8 cellular contexts compared by ENCODE assay signal in the genomic region with DNA sequence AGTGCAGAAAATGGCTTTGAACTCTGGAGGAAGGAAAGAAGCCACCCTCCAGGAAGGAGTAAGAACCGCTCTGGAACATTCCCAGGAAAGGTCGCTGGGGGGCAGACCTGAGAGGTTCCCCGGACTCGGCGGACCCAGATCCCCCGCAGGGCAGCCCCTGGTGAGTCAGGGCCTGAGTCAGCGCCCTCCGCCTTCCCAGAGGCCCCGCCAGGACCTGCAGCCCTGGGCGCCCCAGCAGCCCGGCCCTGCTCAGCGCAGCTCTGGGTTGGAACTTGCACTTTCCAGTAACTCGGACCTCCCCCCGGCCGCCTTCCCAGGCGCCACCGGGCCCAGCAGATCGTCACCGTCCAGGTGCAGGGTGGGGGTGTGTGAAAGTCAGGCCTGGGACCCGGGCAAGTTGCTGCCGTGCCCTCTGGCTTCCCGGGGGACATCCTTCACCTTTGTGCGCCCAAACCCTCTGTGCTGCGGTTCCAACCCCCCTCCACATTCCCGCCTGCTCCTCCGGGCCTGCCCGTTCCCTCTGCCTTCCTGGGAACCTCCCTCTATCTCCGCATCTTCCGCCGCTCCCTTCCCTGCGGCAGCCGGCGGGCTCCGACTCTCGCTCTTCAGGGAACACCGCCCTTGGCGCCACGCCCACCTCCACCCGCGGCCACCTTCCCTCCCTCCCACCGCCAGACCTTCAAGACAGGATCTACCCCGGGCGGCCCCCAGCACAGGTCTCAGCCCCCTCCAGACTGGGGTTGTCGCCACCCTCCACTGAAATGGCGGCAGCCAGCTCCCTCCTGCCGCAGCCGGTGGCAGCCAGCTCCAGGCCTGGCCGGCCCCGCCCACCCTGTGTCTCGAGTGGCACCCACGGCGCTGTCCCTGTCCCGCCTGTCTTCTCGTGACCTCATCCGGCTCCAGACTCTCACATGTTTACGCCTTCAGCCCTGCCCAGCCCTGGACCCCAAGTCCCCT. TPM values are rescaled to one million over a fixed set of nuclear protein-coding genes. Genes with fewer than 3 reads are reported as not detected.
DNase-seq lines count a peak whose midpoint lies in the region; ATAC-seq, FAIRE-seq and TF ChIP-seq lines count a peak whose summit lies in the region.

No MANE protein-coding gene starts in this region.

- H3F3A ChIP-seq in OCI-LY1 (ENCODE audit: insufficient read depth, low read length): no peaks in the 10 kb centered on the region

- peak; percentile 99 for FAIRE-seq in endothelial cell of umbilical vein (lab: Jason Lieb, UNC)

- peaks cover 5 to 17% (median 9%) of the 10 kb centered on the region in 4 donors for H3K4me1 Mint-ChIP-seq in CD4-positive, alpha-beta memory T cell

- peak; percentile 68 to 86 (median 71) for DNase-seq in CD4-positive, alpha-beta memory T cell
- peak; percentile 91 for DNase-seq in HPDE6-E6E7 (ENCODE audit: extremely low spot score)
- peak; percentile 86 for DNase-seq in activated T-cell treated with anti-CD3 and anti-CD28 coated beads for 1 hour (ENCODE audit: low read depth)
- peak; percentile 88 for DNase-seq in endothelial cell of umbilical vein (ENCODE audit: low read depth, low spot score)
- peak; percentile 77 to 80 for DNase-seq in stimulated activated CD8-positive, alpha-beta memory T cell treated with anti-CD3 and anti-CD28 coated beads, Interleukin-2, amount 100 ng/mL, for 1 hour (ENCODE audit: low read depth in 2 of 2)

- H3K4me2 ChIP-seq in OCI-LY1 (ENCODE audit: low read length) (peak overlapping the region; percentile 79), endothelial cell of umbilical vein (ENCODE audit: insufficient read depth, low read length) (peak overlapping the region; percentile 86)

- no peaks in the 10 kb centered on the region for H3K9me2 ChIP-seq in OCI-LY1 (ENCODE audit: low read depth, low read length)

- peak; percentile 75 for ATAC-seq in GM19395 (IDR thresholded peaks at IDR 0.05; ENCODE audit: unreplicated experiment)

- peaks cover 0 to 15% (median 6%) of the 10 kb centered on the region in 8 donors for H3K9me3 Mint-ChIP-seq in CD4-positive, alpha-beta memory T cell

- CTCF ChIA-PET in CD4-positive, alpha-beta memory T cell (lab: Charles Lee; ENCODE audit: partially characterized antibody): interaction anchor here (0.7 to 6.3 kb wide), 17 partner anchors 8 to 302 kb away, joined by 3 to 81 read pairs (median 4); no protein-coding TSS in a partner anchor
- CTCF ChIA-PET in endothelial cell of umbilical vein (lab: Charles Lee): interaction anchor here (1.0 to 3.1 kb wide), 23 partner anchors 8 to 103 kb away, joined by 3 to 29 read pairs (median 5); no protein-coding TSS in a partner anchor

- H3K4me3 ChIP-seq in CD4-positive, alpha-beta memory T cell (ENCODE audit: low read length in 2 of 2): peak overlapping the region; percentile 61 to 71
- H3K4me3 ChIP-seq in OCI-LY1 (ENCODE audit: low read depth, low read length, poor library complexity, severe bottlenecking) (peak overlapping the region; percentile 64), endothelial cell of umbilical vein (replicated peaks in 1 of 3; ENCODE audit: insufficient read depth in 1 of 3, low read depth in 1 of 3, low read length in 3 of 3) (peak overlapping the region; percentile 46 to 66 (median 50)), mononuclear cell (ENCODE audit: low read length) (peak overlapping the region; percentile 51)

- H3K4me1 ChIP-seq in CD4-positive, alpha-beta memory T cell (ENCODE audit: insufficient read depth, low read length): peaks cover 9% of the 10 kb centered on the region
- H3K4me1 ChIP-seq in OCI-LY1 (ENCODE audit: insufficient read depth, low read length, severe bottlenecking): peaks cover 12% of the 10 kb centered on the region
- peaks cover 8% of the 10 kb centered on the region for H3K4me1 ChIP-seq in endothelial cell of umbilical vein (ENCODE audit: control insufficient read depth, extremely low read depth, insufficient read depth, low read length)
- peaks cover 20% of the 10 kb centered on the region for H3K4me1 ChIP-seq in mononuclear cell (ENCODE audit: insufficient read depth, low read length)

- POLR2A ChIA-PET in CD4-positive, alpha-beta memory T cell (lab: Charles Lee; ENCODE audit: partially characterized antibody): interaction anchor here (0.6 to 6.6 kb wide), 16 partner anchors 17 to 283 kb away, joined by 3 to 73 read pairs (median 4); a partner anchor contains a TSS
- POLR2A ChIA-PET in endothelial cell of umbilical vein (lab: Charles Lee): interaction anchor here (0.6 to 1.3 kb wide), 5 partner anchors 7 to 276 kb away, joined by 3 to 4 read pairs (median 3); no protein-coding TSS in a partner anchor

- no peaks in the 10 kb centered on the region for H3K36me3 Mint-ChIP-seq in CD4-positive, alpha-beta memory T cell

- peak overlapping the region; percentile 69 for H3K27ac ChIP-seq in CD4-positive, alpha-beta memory T cell (ENCODE audit: low read depth, low read length)
- no peak overlapping the region for H3K27ac ChIP-seq in OCI-LY1 (ENCODE audit: low read depth, low read length, poor library complexity, severe bottlenecking)
- H3K27ac ChIP-seq in endothelial cell of umbilical vein (ENCODE audit: insufficient read depth, low read depth, low read length): peak overlapping the region; percentile 87

- peak overlapping the region; percentile 80 to 94 (median 92) for H3K27ac Mint-ChIP-seq in CD4-positive, alpha-beta memory T cell

- TSS peak; percentile 59 for BruUV-seq in endothelial cell of umbilical vein (replicated peaks; lab: Mats Ljungman, UMichigan)

- dilution Hi-C loops in endothelial cell of umbilical vein (cut with MboI; ENCODE audit: extremely low pct_ligation_motif_present, low sequenced_read_pairs): no loop called here

- H3K9ac ChIP-seq in OCI-LY1 (ENCODE audit: low read length) (peak overlapping the region; percentile 48), endothelial cell of umbilical vein (replicated peaks; ENCODE audit: extremely low read depth, insufficient read depth, low read length) (peak overlapping the region; percentile 74)

- no peaks in the 10 kb centered on the region for H3K9me1 ChIP-seq in endothelial cell of umbilical vein (replicated peaks; ENCODE audit: control insufficient read depth, extremely low read depth, insufficient read depth, low read length)

- H4K20me1 ChIP-seq in OCI-LY1 (ENCODE audit: insufficient read depth, low read length) (no peaks in the 10 kb centered on the region), endothelial cell of umbilical vein (replicated peaks; ENCODE audit: control insufficient read depth, extremely low read depth, insufficient read depth, low read length) (no peaks in the 10 kb centered on the region)

- intact Hi-C loops in CD4-positive, alpha-beta memory T cell (cut with micrococcal nuclease): loop anchor here (1.0 to 5.0 kb wide), 5 partner anchors 23 to 284 kb away; a partner anchor contains a TSS
- intact Hi-C loops in endothelial cell of umbilical vein (cut with micrococcal nuclease): loop anchor here (1.0 to 2.0 kb wide), 4 partner anchors 17 to 103 kb away; no protein-coding TSS in a partner anchor

- H2AFZ ChIP-seq in OCI-LY1 (ENCODE audit: low read length) (no peak overlapping the region), endothelial cell of umbilical vein (ENCODE audit: low read depth, low read length) (peak overlapping the region; percentile 89)

- no peaks in the 10 kb centered on the region for H3K27me3 Mint-ChIP-seq in CD4-positive, alpha-beta memory T cell

- TF ChIP-seq POLR2A in endothelial cell of umbilical vein (IDR thresholded peaks at IDR 0.05; ENCODE audit: low read depth, low read length): peak; percentile 78

- TF ChIP-seq CTCF in OCI-LY1 (IDR thresholded peaks at IDR 0.05; ENCODE audit: low read length) (peak; percentile 68; the same call in 1 of the 2 replicates), endothelial cell of umbilical vein (IDR thresholded peaks at IDR 0.05; ENCODE audit: extremely low read depth in 1 of 2, insufficient read depth in 1 of 2, low read depth in 1 of 2, low read length in 2 of 2) (peak; percentile 77 to 86)

- H3K4me3 Mint-ChIP-seq in CD4-positive, alpha-beta memory T cell: peak overlapping the region; percentile 87 to 93 (median 91)

- H3K27me3 ChIP-seq in CD4-positive, alpha-beta memory T cell (ENCODE audit: insufficient read depth, low read length): no peaks in the 10 kb centered on the region
- peaks cover 10% of the 10 kb centered on the region; the same call in 1 of the 2 replicates for H3K27me3 ChIP-seq in OCI-LY1 (ENCODE audit: insufficient read depth, low read length)
- H3K27me3 ChIP-seq in endothelial cell of umbilical vein (ENCODE audit: control insufficient read depth in 2 of 2, insufficient read depth in 2 of 2, low read length in 2 of 2): no peaks in the 10 kb centered on the region
- no peaks in the 10 kb centered on the region for H3K27me3 ChIP-seq in mononuclear cell (ENCODE audit: insufficient read depth, low read length)

- peaks cover 0 to 9% of the 10 kb centered on the region in 2 donors for H3K9me3 ChIP-seq in CD4-positive, alpha-beta memory T cell (ENCODE audit: control insufficient read depth in 1 of 2, low read length in 2 of 2)
- H3K9me3 ChIP-seq in OCI-LY1 (ENCODE audit: low read length): no peaks in the 10 kb centered on the region
- no peaks in the 10 kb centered on the region for H3K9me3 ChIP-seq in endothelial cell of umbilical vein (replicated peaks; ENCODE audit: control insufficient read depth, insufficient read depth, low read length)
- H3K9me3 ChIP-seq in mononuclear cell (ENCODE audit: low read depth, low read length): no peaks in the 10 kb centered on the region

- no peaks in the 10 kb centered on the region for H3K79me2 ChIP-seq in OCI-LY1 (ENCODE audit: insufficient read depth, low read length)
- no peaks in the 10 kb centered on the region for H3K79me2 ChIP-seq in endothelial cell of umbilical vein (ENCODE audit: control insufficient read depth, insufficient read depth, low read length)

- no peaks in the 10 kb centered on the region for H3K36me3 ChIP-seq in CD4-positive, alpha-beta memory T cell (ENCODE audit: insufficient read depth, low read length)
- no peaks in the 10 kb centered on the region; the same call in 1 of the 2 replicates for H3K36me3 ChIP-seq in OCI-LY1 (ENCODE audit: insufficient read depth, low read length)
- no peaks in the 10 kb centered on the region for H3K36me3 ChIP-seq in endothelial cell of umbilical vein (ENCODE audit: control insufficient read depth in 2 of 2, extremely low read depth in 1 of 2, insufficient read depth in 2 of 2, low read length in 2 of 2)

TF ChIP-seq in endothelial cell of umbilical vein, 7 proteins besides CTCF, POLR2A, EP300 and RAD21 (continues in another document):
- TF ChIP-seq FOS (IDR thresholded peaks at IDR 0.05; ENCODE audit: borderline replicate concordance, insufficient read depth, low read length): peak; percentile 99

RNA-seq across cellular contexts. Expression of a gene that starts 36.8 kb away (rescaled TPM):
- not detected for total RNA-seq in CD4-positive, alpha-beta memory T cell
- polyA plus RNA-seq in CD4-positive, alpha-beta memory T cell: not detected
- total RNA-seq in endothelial cell of umbilical vein (not detected in 2 replicates), mononuclear cell (not detected)
- polyA plus RNA-seq in endothelial cell of umbilical vein: not detected in 2 replicates
- not detected in 2 replicates for polyA plus RNA-seq in endothelial cell of umbilical vein (2011; cell fraction: cytosol; rRNA removed)
- not detected in 2 replicates for polyA plus RNA-seq in endothelial cell of umbilical vein (2011; cell fraction: nucleus; rRNA removed)
- not detected in 2 replicates for polyA plus RNA-seq in endothelial cell of umbilical vein (2012)
- polyA minus RNA-seq in endothelial cell of umbilical vein: not detected in 2 replicates
- polyA minus RNA-seq in endothelial cell of umbilical vein (2011; cell fraction: cytosol; rRNA and poly(A)+ RNA removed): 5.2 TPM
- not detected in 2 replicates for polyA minus RNA-seq in endothelial cell of umbilical vein (2011; cell fraction: nucleus; rRNA and poly(A)+ RNA removed)
